Comparison of ENCODE assay signal across 13 cellular contexts in the genomic region with DNA sequence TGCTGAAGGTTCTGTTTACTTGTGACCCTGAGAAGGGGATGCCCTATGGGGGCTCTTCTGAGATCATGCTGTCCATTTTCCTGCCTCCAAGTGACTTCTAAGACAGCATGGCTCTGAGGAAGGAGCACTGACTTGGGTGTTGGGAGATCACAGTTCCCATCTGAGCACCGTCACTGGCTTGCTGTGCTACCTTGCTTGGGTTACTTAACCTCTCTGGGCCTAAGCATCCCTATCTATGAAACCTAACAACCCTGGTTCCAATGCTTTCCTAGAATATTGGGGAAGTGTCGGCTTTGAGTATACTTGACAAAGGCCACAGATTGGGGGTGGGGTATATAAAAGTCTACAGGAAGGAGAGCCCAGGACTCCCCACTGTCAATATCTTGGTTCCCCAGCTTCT. TPM values are rescaled to one million over a fixed set of nuclear protein-coding genes. Genes with fewer than 3 reads are reported as not detected.
A peak's percentile ranks its signal among the peaks of the same experiment; 100 is the strongest.
DNase-seq lines count a peak whose midpoint lies in the region; ATAC-seq and TF ChIP-seq lines count a peak whose summit lies in the region.
"Had no signal": no experiment of that assay in that cellular context is flagged by ENCODE, and none has a peak within 500 bp of the region (broad histone marks: within the 10 kb centered on the region; RNA-seq: fewer than 3 reads in every experiment).

No MANE protein-coding gene starts in this region.

- H3K27ac ChIP-seq in layer of hippocampus (ENCODE audit: low read depth, low read length): peak overlapping the region; percentile 81

- H3K4me3 Mint-ChIP-seq in T-helper 2 cell treated with Interferon-gamma antibody and Interleukin-4, amounts not matched to agents 5 μg/mL and 100 μg/mL, for 36 hours: peak overlapping the region; percentile 79
- H3K4me3 Mint-ChIP-seq in activated T-helper 17 cell treated with anti-CD3 and anti-CD28 coated beads, Interleukin-2, amount 50 U/mL, for 72 hours: peak overlapping the region; percentile 95
- peak overlapping the region; percentile 3 for H3K4me3 Mint-ChIP-seq in stimulated activated memory B cell treated with anti-CD40 and anti-IgM and Interleukin-4, amounts not matched to agents 10 μg/mL and 1 μg/mL and 100 μg/mL, for 72 hours

- H3K9me3 Mint-ChIP-seq in T-helper 2 cell treated with Interferon-gamma antibody and Interleukin-4, amounts not matched to agents 5 μg/mL and 100 μg/mL, for 36 hours: no peaks in the 10 kb centered on the region
- peaks cover 5% of the 10 kb centered on the region for H3K9me3 Mint-ChIP-seq in activated T-helper 17 cell treated with anti-CD3 and anti-CD28 coated beads, Interleukin-2, amount 50 U/mL, for 72 hours
- H3K9me3 Mint-ChIP-seq in stimulated activated memory B cell treated with anti-CD40 and anti-IgM and Interleukin-4, amounts not matched to agents 10 μg/mL and 1 μg/mL and 100 μg/mL, for 72 hours: peaks cover 4% of the 10 kb centered on the region

- DNase-seq in T-helper 2 cell treated with Interferon-gamma antibody and Interleukin-4, amounts not matched to agents 5 μg/mL and 100 μg/mL, for 36 hours (ENCODE audit: low spot score): no peak
- DNase-seq in T-helper 2 cell: no peak
- no peak for DNase-seq in HEK293T (ENCODE audit: extremely low spot score)
- no peak for DNase-seq in NCI-H446 (lab: John Stamatoyannopoulos, UW)
- DNase-seq: 8988T, DMS153, MM.1S, NCI-H226 had no signal

- POLR2A ChIA-PET in HEK293T (lab: Yijun Ruan, JAX): no interaction called here

- H3K27me3 ChIP-seq in layer of hippocampus (ENCODE audit: control insufficient read depth, insufficient read depth, low read length): no peaks in the 10 kb centered on the region
- H3K27me3 ChIP-seq: pancreas had no signal

- peak overlapping the region; percentile 99 for H3K27ac Mint-ChIP-seq in T-helper 2 cell treated with Interferon-gamma antibody and Interleukin-4, amounts not matched to agents 5 μg/mL and 100 μg/mL, for 36 hours
- peak overlapping the region; percentile 73 for H3K27ac Mint-ChIP-seq in activated T-helper 17 cell treated with anti-CD3 and anti-CD28 coated beads, Interleukin-2, amount 50 U/mL, for 72 hours
- H3K27ac Mint-ChIP-seq in stimulated activated memory B cell treated with anti-CD40 and anti-IgM and Interleukin-4, amounts not matched to agents 10 μg/mL and 1 μg/mL and 100 μg/mL, for 72 hours: peak overlapping the region; percentile 74

- no peak for ATAC-seq in activated T-helper 17 cell treated with anti-CD3 and anti-CD28 coated beads, Interleukin-2, amount 50 U/mL, for 72 hours (replicated peaks)
- no peak for ATAC-seq in stimulated activated memory B cell treated with anti-CD40 and anti-IgM and Interleukin-4, amounts not matched to agents 10 μg/mL and 1 μg/mL and 100 μg/mL, for 72 hours
- no peak for ATAC-seq in GM19455 (IDR thresholded peaks at IDR 0.05; ENCODE audit: unreplicated experiment)

- H3K4me1 Mint-ChIP-seq in T-helper 2 cell treated with Interferon-gamma antibody and Interleukin-4, amounts not matched to agents 5 μg/mL and 100 μg/mL, for 36 hours (ENCODE audit: low read depth): peaks cover 79% of the 10 kb centered on the region
- peaks cover 59% of the 10 kb centered on the region for H3K4me1 Mint-ChIP-seq in activated T-helper 17 cell treated with anti-CD3 and anti-CD28 coated beads, Interleukin-2, amount 50 U/mL, for 72 hours
- peaks cover 98% of the 10 kb centered on the region for H3K4me1 Mint-ChIP-seq in stimulated activated memory B cell treated with anti-CD40 and anti-IgM and Interleukin-4, amounts not matched to agents 10 μg/mL and 1 μg/mL and 100 μg/mL, for 72 hours

- CTCF ChIA-PET in HEK293T (lab: Yijun Ruan, JAX): no interaction called here

- H3K27me3 Mint-ChIP-seq in T-helper 2 cell treated with Interferon-gamma antibody and Interleukin-4, amounts not matched to agents 5 μg/mL and 100 μg/mL, for 36 hours (ENCODE audit: low read depth): no peaks in the 10 kb centered on the region
- H3K27me3 Mint-ChIP-seq in activated T-helper 17 cell treated with anti-CD3 and anti-CD28 coated beads, Interleukin-2, amount 50 U/mL, for 72 hours: no peaks in the 10 kb centered on the region
- H3K27me3 Mint-ChIP-seq in stimulated activated memory B cell treated with anti-CD40 and anti-IgM and Interleukin-4, amounts not matched to agents 10 μg/mL and 1 μg/mL and 100 μg/mL, for 72 hours: no peaks in the 10 kb centered on the region

- H3K36me3 Mint-ChIP-seq in T-helper 2 cell treated with Interferon-gamma antibody and Interleukin-4, amounts not matched to agents 5 μg/mL and 100 μg/mL, for 36 hours (ENCODE audit: low read depth): peaks cover 53% of the 10 kb centered on the region
- H3K36me3 Mint-ChIP-seq in activated T-helper 17 cell treated with anti-CD3 and anti-CD28 coated beads, Interleukin-2, amount 50 U/mL, for 72 hours (ENCODE audit: low read depth): peaks cover 100% of the 10 kb centered on the region
- H3K36me3 Mint-ChIP-seq in stimulated activated memory B cell treated with anti-CD40 and anti-IgM and Interleukin-4, amounts not matched to agents 10 μg/mL and 1 μg/mL and 100 μg/mL, for 72 hours: peaks cover 69% of the 10 kb centered on the region

TF ChIP-seq in HEK293T, 16 proteins besides CTCF, POLR2A, EP300 and RAD21:
- TF ChIP-seq CTBP1 (IDR thresholded peaks at IDR 0.05; ENCODE audit: borderline replicate concordance) (no peak), NFRKB (IDR thresholded peaks at IDR 0.05) (no peak), FOXA1 (IDR thresholded peaks at IDR 0.05) (no peak), SP1 (IDR thresholded peaks at IDR 0.05) (no peak), ZNF384 (IDR thresholded peaks at IDR 0.05) (no peak), FOXM1 (IDR thresholded peaks at IDR 0.05; ENCODE audit: borderline replicate concordance) (no peak), ARNT (IDR thresholded peaks at IDR 0.05) (no peak), L3MBTL2 (conservative IDR thresholded peaks at IDR 0.05) (no peak)

RNA-seq across cellular contexts. Expression of a gene that starts 6.2 kb away (rescaled TPM):
- total RNA-seq in activated T-helper 17 cell treated with anti-CD3 and anti-CD28 coated beads, Interleukin-2, amount 50 U/mL, for 72 hours: 100 to 1,000 TPM; 291 to 379 TPM

RNA-seq across cellular contexts. Expression of a gene that starts 56.9 kb away (rescaled TPM):
- total RNA-seq in activated T-helper 17 cell treated with anti-CD3 and anti-CD28 coated beads, Interleukin-2, amount 50 U/mL, for 72 hours: 10 to 100 TPM; 30.4 to 35.6 TPM

Comparison
In these comparisons a context has a peak if more than half of its experiments do, and no peak if none do; other contexts are left out.
1. H3K4me3 Mint-ChIP-seq: peak in every context shown above with its lines; median percentile 95 in activated T-helper 17 cell treated with anti-CD3 and anti-CD28 coated beads, Interleukin-2, amount 50 U/mL, for 72 hours; 79 in T-helper 2 cell treated with Interferon-gamma antibody and Interleukin-4, amounts not matched to agents 5 μg/mL and 100 μg/mL, for 36 hours; 3 in stimulated activated memory B cell treated with anti-CD40 and anti-IgM and Interleukin-4, amounts not matched to agents 10 μg/mL and 1 μg/mL and 100 μg/mL, for 72 hours.